Comparison of ENCODE assay signal across 19 cellular contexts in the genomic region with DNA sequence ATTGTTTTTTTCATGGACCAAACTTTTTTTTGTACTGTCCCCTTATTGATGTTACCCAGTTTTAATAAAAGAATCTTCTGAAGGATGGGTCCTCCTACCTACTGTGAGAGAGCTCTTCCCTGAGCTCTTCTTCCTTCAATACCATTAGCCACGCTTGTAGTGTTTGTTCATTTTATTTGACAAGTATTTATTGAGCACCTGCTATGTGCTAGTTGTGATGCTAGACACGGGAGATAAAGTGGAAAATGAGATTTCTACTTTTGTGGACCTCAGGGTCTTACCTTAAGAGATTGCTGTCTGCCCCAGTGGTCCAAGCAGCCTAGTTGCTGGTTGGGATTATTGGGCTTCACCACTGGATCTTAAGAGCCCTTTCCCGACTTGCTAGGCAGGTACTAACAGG. TPM values are rescaled to one million over a fixed set of nuclear protein-coding genes. Genes with fewer than 3 reads are reported as not detected.
A peak's percentile ranks its signal among the peaks of the same experiment; 100 is the strongest.
DNase-seq lines count a peak whose midpoint lies in the region; ATAC-seq, FAIRE-seq and TF ChIP-seq lines count a peak whose summit lies in the region.
"Had no signal": no experiment of that assay in that cellular context is flagged by ENCODE, and none has a peak within 500 bp of the region (broad histone marks: within the 10 kb centered on the region; RNA-seq: fewer than 3 reads in every experiment).

No MANE protein-coding gene starts in this region.

- no peak for DNase-seq in HFFc6
- peak; percentile 31 for DNase-seq in iPS-NIHi7 (ENCODE audit: extremely low spot score)
- DNase-seq in stimulated activated naive B cell treated with anti-CD40 and anti-IgM and Interleukin-4, amounts not matched to agents 10 μg/mL and 1 μg/mL and 100 μg/mL, for 72 hours, result no peak
- no peak for DNase-seq in frontal cortex (ENCODE audit: low spot score in 2 of 2)
- DNase-seq: AML-193; Caco-2; DMS153; H9; NCI-H187; NCI-H226; NCI-H524 treated with DMSO at 0.1 percent for 48 hours; NK-92 treated with Interleukin-12 subunit alpha and Interleukin-12 subunit beta, amount 100 ng/mL, for 24 hours had no signal

- no peak for FAIRE-seq in frontal cortex (lab: Jason Lieb, UNC)
- FAIRE-seq: GM12892 had no signal

- H3K4me3 Mint-ChIP-seq in HFFc6, result no peak overlapping the region
- H3K4me3 Mint-ChIP-seq in activated T-helper 17 cell treated with anti-CD3 and anti-CD28 coated beads, Interleukin-2, amount 50 U/mL, for 72 hours, result no peak overlapping the region
- H3K4me3 Mint-ChIP-seq in stimulated activated naive B cell treated with anti-CD40 and anti-IgM and Interleukin-4, amounts not matched to agents 10 μg/mL and 1 μg/mL and 100 μg/mL, for 72 hours, result no peak overlapping the region
- H3K4me3 Mint-ChIP-seq: CD14-positive monocyte, H9 had no signal

- no peak for ATAC-seq in activated T-helper 17 cell treated with anti-CD3 and anti-CD28 coated beads, Interleukin-2, amount 50 U/mL, for 72 hours (replicated peaks)
- no peak for ATAC-seq in stimulated activated naive B cell treated with anti-CD40 and anti-IgM and Interleukin-4, amounts not matched to agents 10 μg/mL and 1 μg/mL and 100 μg/mL, for 72 hours (replicated peaks)
- no peak for ATAC-seq in GM19395 (IDR thresholded peaks at IDR 0.05; ENCODE audit: unreplicated experiment)
- no peak for ATAC-seq in GM18517 (IDR thresholded peaks at IDR 0.05; ENCODE audit: unreplicated experiment)

- peaks cover under 1% of the 10 kb centered on the region for H3K27me3 Mint-ChIP-seq in HFFc6 (ENCODE audit: insufficient read depth)
- no peaks in the 10 kb centered on the region for H3K27me3 Mint-ChIP-seq in activated T-helper 17 cell treated with anti-CD3 and anti-CD28 coated beads, Interleukin-2, amount 50 U/mL, for 72 hours
- no peaks in the 10 kb centered on the region for H3K27me3 Mint-ChIP-seq in stimulated activated naive B cell treated with anti-CD40 and anti-IgM and Interleukin-4, amounts not matched to agents 10 μg/mL and 1 μg/mL and 100 μg/mL, for 72 hours

- H3K27ac Mint-ChIP-seq in HFFc6, result peak overlapping the region; percentile 16; the same call in 1 of the 2 replicates
- H3K27ac Mint-ChIP-seq in activated T-helper 17 cell treated with anti-CD3 and anti-CD28 coated beads, Interleukin-2, amount 50 U/mL, for 72 hours, result peak overlapping the region; percentile 36
- H3K27ac Mint-ChIP-seq in stimulated activated naive B cell treated with anti-CD40 and anti-IgM and Interleukin-4, amounts not matched to agents 10 μg/mL and 1 μg/mL and 100 μg/mL, for 72 hours, result peak overlapping the region; percentile 59

- TF ChIP-seq CTCF in HFFc6 (IDR thresholded peaks at IDR 0.05), result no peak

- peaks cover 28% of the 10 kb centered on the region for H3K36me3 Mint-ChIP-seq in HFFc6 (ENCODE audit: low read depth)
- H3K36me3 Mint-ChIP-seq in activated T-helper 17 cell treated with anti-CD3 and anti-CD28 coated beads, Interleukin-2, amount 50 U/mL, for 72 hours (ENCODE audit: low read depth), result peaks cover 62% of the 10 kb centered on the region
- H3K36me3 Mint-ChIP-seq in stimulated activated naive B cell treated with anti-CD40 and anti-IgM and Interleukin-4, amounts not matched to agents 10 μg/mL and 1 μg/mL and 100 μg/mL, for 72 hours, result peaks cover 49 to 77% of the 10 kb centered on the region in 2 donors

- H3K9me3 Mint-ChIP-seq in HFFc6, result no peaks in the 10 kb centered on the region
- H3K9me3 Mint-ChIP-seq in activated T-helper 17 cell treated with anti-CD3 and anti-CD28 coated beads, Interleukin-2, amount 50 U/mL, for 72 hours, result no peaks in the 10 kb centered on the region
- H3K9me3 Mint-ChIP-seq in stimulated activated naive B cell treated with anti-CD40 and anti-IgM and Interleukin-4, amounts not matched to agents 10 μg/mL and 1 μg/mL and 100 μg/mL, for 72 hours, result no peaks in the 10 kb centered on the region
- H3K9me3 Mint-ChIP-seq: H9 had no signal

- peaks cover 34% of the 10 kb centered on the region for H3K4me1 Mint-ChIP-seq in HFFc6 (ENCODE audit: low read depth)
- no peaks in the 10 kb centered on the region for H3K4me1 Mint-ChIP-seq in activated T-helper 17 cell treated with anti-CD3 and anti-CD28 coated beads, Interleukin-2, amount 50 U/mL, for 72 hours
- H3K4me1 Mint-ChIP-seq in stimulated activated naive B cell treated with anti-CD40 and anti-IgM and Interleukin-4, amounts not matched to agents 10 μg/mL and 1 μg/mL and 100 μg/mL, for 72 hours, result peaks cover 17 to 23% of the 10 kb centered on the region in 2 donors
- H3K4me1 Mint-ChIP-seq: CD14-positive monocyte had no signal

RNA-seq across cellular contexts. Expression of a gene that starts 3.2 kb away (rescaled TPM):
- total RNA-seq in HFFc6 (2021; fragmentation: NEBNext Ultra II Directional; extraction: Animal tissue kit (Norgen Biotek cat#: 25700)), result under 1 TPM in 1 of 6 experiments, not detected in 5; 0.20 TPM
- under 1 TPM in 1 of 2 donors, not detected in 1; 0.35 TPM for total RNA-seq in activated T-helper 17 cell treated with anti-CD3 and anti-CD28 coated beads, Interleukin-2, amount 50 U/mL, for 72 hours
- total RNA-seq in frontal cortex, result 9.4 TPM
- total RNA-seq: RPMI7951, SJSA1 had no signal

RNA-seq across cellular contexts. Expression of a gene that starts 11.5 kb away (rescaled TPM):
- total RNA-seq in HFFc6 (2021; fragmentation: NEBNext Ultra II Directional; extraction: Animal tissue kit (Norgen Biotek cat#: 25700)), result 10 to 100 TPM; 44.4 to 77.8 (median 53.4) TPM
- total RNA-seq in activated T-helper 17 cell treated with anti-CD3 and anti-CD28 coated beads, Interleukin-2, amount 50 U/mL, for 72 hours, result 10 to 100 TPM; 29.8 to 55.5 TPM
- total RNA-seq in frontal cortex, result 11.0 TPM

RNA-seq across cellular contexts. Expression of a gene that starts 15.4 kb away (rescaled TPM):
- total RNA-seq in HFFc6 (2021; fragmentation: NEBNext Ultra II Directional; extraction: Animal tissue kit (Norgen Biotek cat#: 25700)), result 10 to 100 TPM; 37.6 to 59.1 (median 44.2) TPM
- 10 to 100 TPM; 29.4 to 57.3 TPM for total RNA-seq in activated T-helper 17 cell treated with anti-CD3 and anti-CD28 coated beads, Interleukin-2, amount 50 U/mL, for 72 hours
- 35.1 TPM for total RNA-seq in frontal cortex

RNA-seq across cellular contexts. Expression of a gene that starts 43.2 kb away (rescaled TPM):
- total RNA-seq in HFFc6 (2021; fragmentation: NEBNext Ultra II Directional; extraction: Animal tissue kit (Norgen Biotek cat#: 25700)), result 1 to 10 TPM; 1.3 to 2.4 (median 1.6) TPM
- 1 to 10 TPM in 1 of 2 donors, under 1 TPM in 1; 0.53 to 1.4 TPM for total RNA-seq in activated T-helper 17 cell treated with anti-CD3 and anti-CD28 coated beads, Interleukin-2, amount 50 U/mL, for 72 hours
- total RNA-seq in frontal cortex, result 15.5 TPM
